In genomic region chr4:519203-519651, GRCh38 we compare ENCODE assay signal across 1 cellular context.
TF ChIP-seq lines count a peak whose summit lies in the region.

No MANE protein-coding gene starts in this region.

TF ChIP-seq in GM12878, 131 proteins besides CTCF, POLR2A, EP300 and RAD21:
- TF ChIP-seq KLF5 (IDR thresholded peaks at IDR 0.05; ENCODE audit: partially characterized antibody) (no peak), POLR2AphosphoS5 (IDR thresholded peaks at IDR 0.05; ENCODE audit: low read length) (no peak), RB1 (IDR thresholded peaks at IDR 0.05; ENCODE audit: borderline replicate concordance) (no peak), KDM1A (IDR thresholded peaks at IDR 0.05; ENCODE audit: borderline replicate concordance) (no peak), SRF (IDR thresholded peaks at IDR 0.05; ENCODE audit: low read depth in 2 of 2, low read length in 2 of 2) (no peak), MAX (IDR thresholded peaks at IDR 0.05; ENCODE audit: low read depth, low read length) (no peak), TARDBP (IDR thresholded peaks at IDR 0.05; ENCODE audit: borderline replicate concordance) (no peak), NR2C1 (IDR thresholded peaks at IDR 0.05) (no peak), BMI1 (IDR thresholded peaks at IDR 0.05; ENCODE audit: borderline replicate concordance) (no peak), STAT3 (IDR thresholded peaks at IDR 0.05; ENCODE audit: low read depth, low read length) (no peak), SUPT20H (IDR thresholded peaks at IDR 0.05; ENCODE audit: borderline replicate concordance, control insufficient read depth, low read depth, low read length) (no peak), EZH2 (IDR thresholded peaks at IDR 0.05; ENCODE audit: borderline replicate concordance, control insufficient read depth, low read depth, low read length) (no peak), RELB (IDR thresholded peaks at IDR 0.05; ENCODE audit: low read depth) (no peak), ZBED1 (IDR thresholded peaks at IDR 0.05; ENCODE audit: borderline replicate concordance) (no peak), E2F4 (IDR thresholded peaks at IDR 0.05; ENCODE audit: low read depth, low read length) (no peak)
